Comparison of ENCODE assay signal across 21 cellular contexts in genomic region chr6:144786825-144787224, GRCh38.
DNase-seq lines count a peak whose midpoint lies in the region; ATAC-seq, FAIRE-seq and TF ChIP-seq lines count a peak whose summit lies in the region.
"Had no signal": no experiment of that assay in that cellular context is flagged by ENCODE, and none has a peak within 500 bp of the region (broad histone marks: within the 10 kb centered on the region; RNA-seq: fewer than 3 reads in every experiment).

No MANE protein-coding gene starts in this region.

- no peak overlapping the region for H3K4me3 Mint-ChIP-seq in endothelial cell (ENCODE audit: unreplicated experiment)
- no peak overlapping the region for H3K4me3 Mint-ChIP-seq in activated T-cell treated with anti-CD3 and anti-CD28 coated beads, Interleukin-2, amount 50 U/mL, for 24 hours
- H3K4me3 Mint-ChIP-seq: H9, IgD-negative memory B cell had no signal

- intact Hi-C loops in upper lobe of right lung (cut with DNase I), result no loop called here

- H3K27ac ChIP-seq in neural cell (ENCODE audit: low read length), result peak overlapping the region; percentile 54
- H3K27ac ChIP-seq in upper lobe of right lung, result no peak overlapping the region

- no peak overlapping the region for H2AFZ ChIP-seq in neural cell (ENCODE audit: low read depth, low read length)

- no peak overlapping the region for H3K9ac ChIP-seq in neural cell (ENCODE audit: low read length)
- H3K9ac ChIP-seq: SK-N-SH had no signal

- no peaks in the 10 kb centered on the region for H3K36me3 ChIP-seq in neural cell (ENCODE audit: insufficient read depth, low read length)
- H3K36me3 ChIP-seq in upper lobe of right lung, result peaks cover 47% of the 10 kb centered on the region

- H3K9me3 Mint-ChIP-seq in endothelial cell (ENCODE audit: unreplicated experiment), result no peaks in the 10 kb centered on the region
- H3K9me3 Mint-ChIP-seq in activated T-cell treated with anti-CD3 and anti-CD28 coated beads, Interleukin-2, amount 50 U/mL, for 24 hours, result no peaks in the 10 kb centered on the region
- H3K9me3 Mint-ChIP-seq: H9, IgD-negative memory B cell had no signal

- no peaks in the 10 kb centered on the region for H3K36me3 Mint-ChIP-seq in endothelial cell (ENCODE audit: low read depth, unreplicated experiment)
- peaks cover 54% of the 10 kb centered on the region for H3K36me3 Mint-ChIP-seq in activated T-cell treated with anti-CD3 and anti-CD28 coated beads, Interleukin-2, amount 50 U/mL, for 24 hours (ENCODE audit: low read depth)

- H3K9me3 ChIP-seq in neural cell (ENCODE audit: low read length), result no peaks in the 10 kb centered on the region
- no peaks in the 10 kb centered on the region for H3K9me3 ChIP-seq in upper lobe of right lung
- H3K9me3 ChIP-seq: SK-N-SH had no signal

- FAIRE-seq in GM18507 (lab: Jason Lieb, UNC), result peak; percentile 44
- FAIRE-seq: D721Med, HTR-8/SVneo, RCC 7860 had no signal

- peak; percentile 28 for TF ChIP-seq RAD21 in neural cell (conservative IDR thresholded peaks at IDR 0.05)

- peaks cover 6% of the 10 kb centered on the region for H3K4me1 Mint-ChIP-seq in endothelial cell (ENCODE audit: unreplicated experiment)
- peaks cover 3% of the 10 kb centered on the region for H3K4me1 Mint-ChIP-seq in activated T-cell treated with anti-CD3 and anti-CD28 coated beads, Interleukin-2, amount 50 U/mL, for 24 hours (ENCODE audit: low read depth)
- H3K4me1 Mint-ChIP-seq: H9, IgD-negative memory B cell had no signal

- peaks cover 6% of the 10 kb centered on the region for H3F3A ChIP-seq in neural cell (ENCODE audit: insufficient read depth, low read length, poor library complexity, severe bottlenecking)

- H3K9me2 ChIP-seq in neural cell (ENCODE audit: insufficient read depth, low read length), result no peaks in the 10 kb centered on the region
- H3K9me2 ChIP-seq: SK-N-SH had no signal

- TF ChIP-seq CTCF in endothelial cell (IDR thresholded peaks at IDR 0.05; ENCODE audit: unreplicated experiment), result no peak
- no peak for TF ChIP-seq CTCF in neural cell (IDR thresholded peaks at IDR 0.05; ENCODE audit: poor library complexity, severe bottlenecking)
- no peak for TF ChIP-seq CTCF in upper lobe of right lung (IDR thresholded peaks at IDR 0.05)

- peak overlapping the region; percentile 21 for H3K4me2 ChIP-seq in neural cell (ENCODE audit: low read length)
- H3K4me2 ChIP-seq: SK-N-SH had no signal

- H3K27ac Mint-ChIP-seq in endothelial cell (ENCODE audit: unreplicated experiment), result peak overlapping the region; percentile 11
- no peak overlapping the region for H3K27ac Mint-ChIP-seq in activated T-cell treated with anti-CD3 and anti-CD28 coated beads, Interleukin-2, amount 50 U/mL, for 24 hours
- H3K27ac Mint-ChIP-seq: H9 had no signal

- DNase-seq in GM18507 (ENCODE audit: extremely low spot score, insufficient read length, low read depth) (no peak), NCI-H2227 treated with DMSO at 0.1 percent for 48 hours (lab: John Stamatoyannopoulos, UW) (peak; percentile 17), endothelial cell (ENCODE audit: low spot score) (no peak), upper lobe of right lung (no peak)
- no peak for DNase-seq in activated T-cell treated with anti-CD3 and anti-CD28 coated beads, Interleukin-2, amount 50 U/mL, for 24 hours
- DNase-seq in activated effector memory CD4-positive, alpha-beta T cell treated with Interleukin-2 at 50 U/mL for 16 hours, result no peak
- DNase-seq: C1 segment of cervical spinal cord, H9, Kasumi-1, NCI-H1092 treated with DMSO at 0.1 percent for 48 hours, NCI-H146, NCI-H2029 treated with DMSO at 0.1 percent for 48 hours, NCI-H510A treated with DMSO at 0.1 percent for 48 hours, NCI-H774, SK-N-SH had no signal

- no peaks in the 10 kb centered on the region for H4K20me1 ChIP-seq in neural cell (ENCODE audit: insufficient read depth)

- H3K4me1 ChIP-seq in upper lobe of right lung, result no peaks in the 10 kb centered on the region

- H3K27me3 ChIP-seq in neural cell (ENCODE audit: insufficient read depth, low read depth, low read length), result no peaks in the 10 kb centered on the region
- no peaks in the 10 kb centered on the region for H3K27me3 ChIP-seq in upper lobe of right lung

- H3K79me2 ChIP-seq in neural cell (replicated peaks; ENCODE audit: insufficient read depth, low read length), result no peaks in the 10 kb centered on the region

- H3K4me3 ChIP-seq in neural cell (ENCODE audit: low read length), result peak overlapping the region; percentile 36
- no peak overlapping the region for H3K4me3 ChIP-seq in upper lobe of right lung

- no peak for ATAC-seq in upper lobe of right lung
- ATAC-seq: Right ventricle myocardium inferior had no signal

- TF ChIP-seq EP300 in neural cell (conservative IDR thresholded peaks at IDR 0.05; ENCODE audit: poor library complexity, severe bottlenecking), result peak; percentile 99

- no peaks in the 10 kb centered on the region for H3K27me3 Mint-ChIP-seq in endothelial cell (ENCODE audit: unreplicated experiment)
- H3K27me3 Mint-ChIP-seq in activated T-cell treated with anti-CD3 and anti-CD28 coated beads, Interleukin-2, amount 50 U/mL, for 24 hours, result no peaks in the 10 kb centered on the region
- H3K27me3 Mint-ChIP-seq: IgD-negative memory B cell had no signal

TF ChIP-seq in neural cell, 6 proteins besides CTCF, POLR2A, EP300 and RAD21:
- no peak for TF ChIP-seq EZH2 (IDR thresholded peaks at IDR 0.05; ENCODE audit: borderline replicate concordance, insufficient read depth, low read length, poor library complexity, severe bottlenecking)
- TF ChIP-seq REST (IDR thresholded peaks at IDR 0.05; ENCODE audit: borderline replicate concordance), result peak; percentile 100
- peak; percentile 100 for TF ChIP-seq POLR2AphosphoS5 (IDR thresholded peaks at IDR 0.05)
- TF ChIP-seq MXI1 (conservative IDR thresholded peaks at IDR 0.05; ENCODE audit: poor library complexity, severe bottlenecking), result no peak
- TF ChIP-seq SMC3 (conservative IDR thresholded peaks at IDR 0.05; ENCODE audit: poor library complexity), result no peak
